1 cellular context compared by ENCODE assay signal in the genomic region with DNA sequence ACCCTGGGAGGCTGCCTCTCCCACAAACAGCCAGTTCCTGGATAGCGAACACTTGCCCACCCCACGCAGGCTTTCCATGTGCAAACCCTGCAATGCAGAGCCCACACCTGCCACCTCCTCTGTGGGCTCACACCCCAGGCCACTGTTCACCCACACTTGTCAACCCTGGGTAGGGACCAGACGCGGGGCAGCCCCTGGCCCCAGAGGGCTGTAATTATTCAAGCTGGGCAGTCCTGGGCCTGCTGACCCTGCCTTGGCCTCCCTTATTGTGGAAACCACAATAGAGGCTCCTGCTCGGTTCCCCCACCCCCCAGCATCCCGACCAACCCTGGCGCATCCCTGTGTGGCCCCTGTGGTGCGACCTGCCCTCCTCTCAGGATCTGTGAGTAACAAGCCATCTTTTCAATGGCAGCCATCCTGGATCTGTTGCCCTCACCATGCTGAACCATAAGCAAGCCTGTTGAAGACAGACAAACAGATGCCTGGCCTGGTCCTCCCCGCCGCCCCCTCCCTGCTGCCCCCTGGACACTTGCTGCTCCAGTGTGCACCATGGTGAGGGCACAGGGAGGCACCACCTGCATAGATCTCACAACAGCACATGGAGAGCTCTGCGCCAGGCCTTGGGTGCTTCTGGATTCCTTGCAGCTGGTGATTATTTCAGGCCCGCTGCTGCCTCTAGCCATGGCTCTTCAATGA.
TF ChIP-seq lines count a peak whose summit lies in the region.

No MANE protein-coding gene starts in this region.

TF ChIP-seq in SK-N-SH treated with all-trans-retinoic acid at 6 μM for 48 hours, 23 proteins besides CTCF, POLR2A, EP300 and RAD21 (continued from another document):
- TF ChIP-seq CREB5 (CRISPR knock-in tag; IDR thresholded peaks at IDR 0.05; ENCODE audit: low read depth) (no peak), ZFP3 (CRISPR knock-in tag; IDR thresholded peaks at IDR 0.05) (no peak)
